ENCODE assay signal across 23 cellular contexts in the genomic region with DNA sequence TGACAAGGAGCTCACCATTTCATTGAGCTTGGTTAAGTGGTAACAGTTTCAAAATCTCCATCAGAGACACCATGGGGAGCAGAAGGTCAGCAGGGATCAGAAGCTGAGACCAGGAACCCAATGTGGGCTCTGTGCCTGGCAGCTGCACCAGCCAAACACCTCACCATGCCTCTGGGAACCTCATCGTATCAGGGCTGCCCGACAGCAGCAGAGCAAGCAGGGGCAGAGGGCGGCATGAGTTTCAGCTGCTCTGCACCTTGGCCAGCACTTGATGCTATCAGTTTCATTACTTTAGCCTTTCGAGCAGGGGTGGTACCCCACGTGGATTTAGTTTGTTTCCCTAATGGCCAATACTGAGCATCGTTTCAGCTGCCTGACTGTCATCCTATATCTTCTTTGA.
"Had no signal": no experiment of that assay in that cellular context is flagged by ENCODE, and none has a peak within 500 bp of the region (broad histone marks: within the 10 kb centered on the region; RNA-seq: fewer than 3 reads in every experiment).

No MANE protein-coding gene starts in this region.

- H3K27me3 ChIP-seq: ascending aorta, brain microvascular endothelial cell, left lung, neural progenitor cell, thyroid gland had no signal

- H3K36me3 ChIP-seq: neural progenitor cell had no signal

- H3K9me3 ChIP-seq: ascending aorta, left lung, prostate gland, thyroid gland had no signal

- H3K9me3 Mint-ChIP-seq: activated T-cell treated with anti-CD3 and anti-CD28 coated beads, Interleukin-2, amount 50 U/mL, for 24 hours; activated T-helper 17 cell treated with anti-CD3 and anti-CD28 coated beads, Interleukin-2, amount 50 U/mL, for 72 hours; neural progenitor cell; stimulated activated naive CD8-positive, alpha-beta T cell treated with anti-CD3 and anti-CD28 coated beads, Interleukin-15, Interleukin-2, amounts not matched to agents 100 ng/mL and 50 ng/mL, for 24 hours; T-helper 2 cell treated with Interferon-gamma antibody and Interleukin-4, amounts not matched to agents 5 μg/mL and 100 μg/mL, for 36 hours had no signal

- ATAC-seq: activated T-helper 17 cell treated with anti-CD3 and anti-CD28 coated beads, Interleukin-2, amount 50 U/mL, for 72 hours; left lung; naive thymus-derived CD4-positive, alpha-beta T cell had no signal

- DNase-seq: activated CD4-positive, alpha-beta T cell treated with anti-CD3 and anti-CD28 coated beads for 1 hour; activated CD4-positive, alpha-beta T cell treated with anti-CD3 and anti-CD28 coated beads, Interleukin-2, amount 50 U/mL, for 1 hour; activated CD8-positive, alpha-beta memory T cell treated with anti-CD3 and anti-CD28 coated beads for 24 hours; activated CD8-positive, alpha-beta memory T cell treated with anti-CD3 and anti-CD28 coated beads, Interleukin-2, amount 50 U/mL, for 4 hours; activated naive CD4-positive, alpha-beta T cell treated with Interleukin-2 at 50 U/mL for 16 hours; brain microvascular endothelial cell; caudate nucleus; dermis blood vessel endothelial cell; effector CD8-positive, alpha-beta T cell; erythroblast; kidney glomerular epithelial cell; naive thymus-derived CD4-positive, alpha-beta T cell; stimulated activated CD4-positive, alpha-beta T cell treated with anti-CD3 and anti-CD28 coated beads, Interleukin-1b, Interleukin-23, amount 100 ng/mL, for 48 hours; substantia nigra; thyroid gland had no signal

- H3K4me2 ChIP-seq: neural progenitor cell had no signal

- H3K27ac Mint-ChIP-seq: activated T-cell treated with anti-CD3 and anti-CD28 coated beads, Interleukin-2, amount 50 U/mL, for 24 hours; activated T-helper 17 cell treated with anti-CD3 and anti-CD28 coated beads, Interleukin-2, amount 50 U/mL, for 72 hours; neural progenitor cell; stimulated activated naive CD8-positive, alpha-beta T cell treated with anti-CD3 and anti-CD28 coated beads, Interleukin-15, Interleukin-2, amounts not matched to agents 100 ng/mL and 50 ng/mL, for 24 hours; T-helper 2 cell treated with Interferon-gamma antibody and Interleukin-4, amounts not matched to agents 5 μg/mL and 100 μg/mL, for 36 hours had no signal

- H3K27ac ChIP-seq: ascending aorta, brain microvascular endothelial cell, left lung, neural progenitor cell, prostate gland, thyroid gland had no signal

- H3K9ac ChIP-seq: neural progenitor cell had no signal

- H3K4me1 Mint-ChIP-seq: activated T-helper 17 cell treated with anti-CD3 and anti-CD28 coated beads, Interleukin-2, amount 50 U/mL, for 72 hours; naive thymus-derived CD4-positive, alpha-beta T cell; neural progenitor cell had no signal

- H3K4me3 Mint-ChIP-seq: activated T-cell treated with anti-CD3 and anti-CD28 coated beads, Interleukin-2, amount 50 U/mL, for 24 hours; activated T-helper 17 cell treated with anti-CD3 and anti-CD28 coated beads, Interleukin-2, amount 50 U/mL, for 72 hours; naive thymus-derived CD4-positive, alpha-beta T cell; neural progenitor cell; stimulated activated naive CD8-positive, alpha-beta T cell treated with anti-CD3 and anti-CD28 coated beads, Interleukin-15, Interleukin-2, amounts not matched to agents 100 ng/mL and 50 ng/mL, for 24 hours; T-helper 2 cell treated with Interferon-gamma antibody and Interleukin-4, amounts not matched to agents 5 μg/mL and 100 μg/mL, for 36 hours had no signal

- H2AFZ ChIP-seq: neural progenitor cell had no signal

- H3K4me3 ChIP-seq: ascending aorta, left lung, neural progenitor cell, prostate gland, thyroid gland had no signal

- H3K4me1 ChIP-seq: ascending aorta, left lung, neural progenitor cell, prostate gland, thyroid gland had no signal

- H3K27me3 Mint-ChIP-seq: activated T-cell treated with anti-CD3 and anti-CD28 coated beads, Interleukin-2, amount 50 U/mL, for 24 hours; activated T-helper 17 cell treated with anti-CD3 and anti-CD28 coated beads, Interleukin-2, amount 50 U/mL, for 72 hours; naive thymus-derived CD4-positive, alpha-beta T cell; stimulated activated naive CD8-positive, alpha-beta T cell treated with anti-CD3 and anti-CD28 coated beads, Interleukin-15, Interleukin-2, amounts not matched to agents 100 ng/mL and 50 ng/mL, for 24 hours had no signal
